ENCODE assay signal across 8 cellular contexts in genomic region chr11:35138606-35138948, GRCh38. TPM values are rescaled to one million over a fixed set of nuclear protein-coding genes. Genes with fewer than 3 reads are reported as not detected.
A peak's percentile ranks its signal among the peaks of the same experiment; 100 is the strongest.
DNase-seq lines count a peak whose midpoint lies in the region; ATAC-seq and TF ChIP-seq lines count a peak whose summit lies in the region.

No MANE protein-coding gene starts in this region.

- H3K36me3 Mint-ChIP-seq in activated CD8-positive, alpha-beta memory T cell treated with anti-CD3 and anti-CD28 coated beads, Interleukin-2, amount 10 ng/mL, durations not matched to agents 7 days and 5 days = peaks cover 25% of the 10 kb centered on the region

- no peak for ATAC-seq in activated CD8-positive, alpha-beta memory T cell treated with anti-CD3 and anti-CD28 coated beads, Interleukin-2, amount 10 ng/mL, durations not matched to agents 7 days and 5 days
- no peak for ATAC-seq in HG03108 (IDR thresholded peaks at IDR 0.05; ENCODE audit: unreplicated experiment)

- no peak for DNase-seq in activated CD8-positive, alpha-beta memory T cell treated with anti-CD3 and anti-CD28 coated beads, Interleukin-2, amount 10 ng/mL, durations not matched to agents 7 days and 5 days
- DNase-seq in activated CD8-positive, alpha-beta memory T cell treated with anti-CD3 and anti-CD28 coated beads, Interleukin-2, amount 50 U/mL, for 48 hours = no peak
- no peak for DNase-seq in adipocyte (ENCODE audit: low read depth)
- DNase-seq in left kidney (ENCODE audit: low read depth, low spot score) = peak; percentile 64
- DNase-seq in tibial artery = no peak
- no peak for DNase-seq in stimulated activated CD4-positive, alpha-beta T cell treated with anti-CD3 and anti-CD28 coated beads, Interleukin-2, amount 100 ng/mL, for 24 hours
- DNase-seq in NCI-H2227 treated with DMSO at 0.1 percent for 48 hours (lab: John Stamatoyannopoulos, UW) = no peak

- H3K9me3 Mint-ChIP-seq in activated CD8-positive, alpha-beta memory T cell treated with anti-CD3 and anti-CD28 coated beads, Interleukin-2, amount 10 ng/mL, durations not matched to agents 7 days and 5 days (ENCODE audit: low read depth) = no peaks in the 10 kb centered on the region

- peak overlapping the region; percentile 90 for H3K4me3 Mint-ChIP-seq in activated CD8-positive, alpha-beta memory T cell treated with anti-CD3 and anti-CD28 coated beads, Interleukin-2, amount 10 ng/mL, durations not matched to agents 7 days and 5 days

- no peak for TF ChIP-seq CTCF in tibial artery (IDR thresholded peaks at IDR 0.05)

- H3K9me3 ChIP-seq in adipocyte (ENCODE audit: control insufficient read depth, low read length) (no peaks in the 10 kb centered on the region), tibial artery (no peaks in the 10 kb centered on the region)

- H3K4me3 ChIP-seq in adipocyte (ENCODE audit: low read length) (peak overlapping the region; percentile 92), tibial artery (peak overlapping the region; percentile 69 to 85)

- CTCF ChIA-PET in activated CD8-positive, alpha-beta memory T cell treated with anti-CD3 and anti-CD28 coated beads, Interleukin-2, amount 10 ng/mL, durations not matched to agents 7 days and 5 days (lab: Charles Lee) = interaction anchor here (0.6 to 2.5 kb wide), 6 partner anchors 16 to 109 kb away, joined by 3 to 11 read pairs (median 4); no protein-coding TSS in a partner anchor

- no peaks in the 10 kb centered on the region for H3K36me3 ChIP-seq in adipocyte (ENCODE audit: control insufficient read depth, insufficient read depth, low read length, severe bottlenecking)
- no peaks in the 10 kb centered on the region for H3K36me3 ChIP-seq in tibial artery

- H3K4me1 ChIP-seq in adipocyte (ENCODE audit: control insufficient read depth, insufficient read depth, low read length) = peaks cover 44% of the 10 kb centered on the region
- H3K4me1 ChIP-seq in tibial artery = peaks cover 0 to 45% (median 35%) of the 10 kb centered on the region in 4 donors

- peaks cover 48% of the 10 kb centered on the region for H3K4me1 Mint-ChIP-seq in activated CD8-positive, alpha-beta memory T cell treated with anti-CD3 and anti-CD28 coated beads, Interleukin-2, amount 10 ng/mL, durations not matched to agents 7 days and 5 days

- H3K27me3 ChIP-seq in adipocyte (replicated peaks; ENCODE audit: control insufficient read depth, insufficient read depth, low read length) (no peaks in the 10 kb centered on the region), tibial artery (no peaks in the 10 kb centered on the region)

- H3K27ac ChIP-seq in tibial artery = peak overlapping the region; percentile 88 to 93

- peak overlapping the region; percentile 92 for H3K27ac Mint-ChIP-seq in activated CD8-positive, alpha-beta memory T cell treated with anti-CD3 and anti-CD28 coated beads, Interleukin-2, amount 10 ng/mL, durations not matched to agents 7 days and 5 days

- intact Hi-C loops in tibial artery (cut with DNase I; ENCODE audit: low total_unique reads) = no loop called here

- H3K27me3 Mint-ChIP-seq in activated CD8-positive, alpha-beta memory T cell treated with anti-CD3 and anti-CD28 coated beads, Interleukin-2, amount 10 ng/mL, durations not matched to agents 7 days and 5 days = peaks cover 10% of the 10 kb centered on the region

- peak overlapping the region; percentile 96 for H3K9ac ChIP-seq in adipocyte (ENCODE audit: low read length)

RNA-seq across cellular contexts. Expression of gene CD44, which starts 0.4 kb away (rescaled TPM):
- total RNA-seq in activated CD8-positive, alpha-beta memory T cell treated with anti-CD3 and anti-CD28 coated beads, Interleukin-2, amount 10 ng/mL, durations not matched to agents 7 days and 5 days = 100 to 1,000 TPM; 212 to 294 TPM
